1 cellular context compared by ENCODE assay signal in genomic region chr14:54488646-54489317, GRCh38.
TF ChIP-seq lines count a peak whose summit lies in the region.

Gene GMFB (minus strand): TSS chr14:54488980. CDS start chr14:54488927, 53 bp downstream.

TF ChIP-seq in HepG2, 621 proteins besides CTCF, POLR2A, EP300 and RAD21 (continued from another document and continues in another):
- TF ChIP-seq ZNF318 (CRISPR knock-in tag; IDR thresholded peaks at IDR 0.05) (no peak), KLF9 (CRISPR knock-in tag; IDR thresholded peaks at IDR 0.05; ENCODE audit: low read depth) (no peak), AKNA (CRISPR knock-in tag; IDR thresholded peaks at IDR 0.05; ENCODE audit: borderline replicate concordance) (no peak), MED13 (CRISPR knock-in tag; IDR thresholded peaks at IDR 0.05) (0 out of 2 replicates have a peak, but pooled peaks have one; percentile 48), SRSF4 (IDR thresholded peaks at IDR 0.05; ENCODE audit: low read depth, low read length, poor library complexity, severe bottlenecking) (peak; percentile 53), ZIK1 (CRISPR knock-in tag; IDR thresholded peaks at IDR 0.05; ENCODE audit: borderline replicate concordance, low read depth) (peak; percentile 52; the same call in 1 of the 2 replicates), KMT2B (CRISPR knock-in tag; IDR thresholded peaks at IDR 0.05) (peak; percentile 67; the same call in 1 of the 2 replicates), CBX1 (IDR thresholded peaks at IDR 0.05; ENCODE audit: low read depth) (peak; percentile 70), ZNF615 (CRISPR knock-in tag; IDR thresholded peaks at IDR 0.05; ENCODE audit: borderline replicate concordance) (no peak), ELF3 (CRISPR knock-in tag; IDR thresholded peaks at IDR 0.05) (peak; percentile 56), THAP11 (CRISPR knock-in tag; IDR thresholded peaks at IDR 0.05) (peak; percentile 85), NRL (CRISPR knock-in tag; IDR thresholded peaks at IDR 0.05; ENCODE audit: borderline replicate concordance) (no peak; the same call in 1 of the 2 replicates), ZNF7 (CRISPR knock-in tag; IDR thresholded peaks at IDR 0.05) (no peak), ZNF607 (CRISPR knock-in tag; IDR thresholded peaks at IDR 0.05; ENCODE audit: borderline replicate concordance) (peak; percentile 56), POLR2G (IDR thresholded peaks at IDR 0.05; ENCODE audit: low read depth, low read length) (peak; percentile 87), HHEX (CRISPR knock-in tag; IDR thresholded peaks at IDR 0.05) (no peak), TFDP1 (CRISPR knock-in tag; IDR thresholded peaks at IDR 0.05; ENCODE audit: borderline replicate concordance) (no peak; the same call in 1 of the 2 replicates), NKX3-1 (CRISPR knock-in tag; IDR thresholded peaks at IDR 0.05) (no peak), SP140L (CRISPR knock-in tag; IDR thresholded peaks at IDR 0.05; ENCODE audit: borderline replicate concordance) (no peak), HOMEZ (CRISPR knock-in tag; IDR thresholded peaks at IDR 0.05; ENCODE audit: low read depth) (0 out of 2 replicates have a peak, but pooled peaks have one; percentile 25), ZNF263 (CRISPR knock-in tag; IDR thresholded peaks at IDR 0.05) (no peak), CEBPZ (IDR thresholded peaks at IDR 0.05; ENCODE audit: low read length) (no peak), ZBTB7B (CRISPR knock-in tag; IDR thresholded peaks at IDR 0.05) (no peak; the same call in 1 of the 2 replicates)
- TF ChIP-seq, protein P1, sequence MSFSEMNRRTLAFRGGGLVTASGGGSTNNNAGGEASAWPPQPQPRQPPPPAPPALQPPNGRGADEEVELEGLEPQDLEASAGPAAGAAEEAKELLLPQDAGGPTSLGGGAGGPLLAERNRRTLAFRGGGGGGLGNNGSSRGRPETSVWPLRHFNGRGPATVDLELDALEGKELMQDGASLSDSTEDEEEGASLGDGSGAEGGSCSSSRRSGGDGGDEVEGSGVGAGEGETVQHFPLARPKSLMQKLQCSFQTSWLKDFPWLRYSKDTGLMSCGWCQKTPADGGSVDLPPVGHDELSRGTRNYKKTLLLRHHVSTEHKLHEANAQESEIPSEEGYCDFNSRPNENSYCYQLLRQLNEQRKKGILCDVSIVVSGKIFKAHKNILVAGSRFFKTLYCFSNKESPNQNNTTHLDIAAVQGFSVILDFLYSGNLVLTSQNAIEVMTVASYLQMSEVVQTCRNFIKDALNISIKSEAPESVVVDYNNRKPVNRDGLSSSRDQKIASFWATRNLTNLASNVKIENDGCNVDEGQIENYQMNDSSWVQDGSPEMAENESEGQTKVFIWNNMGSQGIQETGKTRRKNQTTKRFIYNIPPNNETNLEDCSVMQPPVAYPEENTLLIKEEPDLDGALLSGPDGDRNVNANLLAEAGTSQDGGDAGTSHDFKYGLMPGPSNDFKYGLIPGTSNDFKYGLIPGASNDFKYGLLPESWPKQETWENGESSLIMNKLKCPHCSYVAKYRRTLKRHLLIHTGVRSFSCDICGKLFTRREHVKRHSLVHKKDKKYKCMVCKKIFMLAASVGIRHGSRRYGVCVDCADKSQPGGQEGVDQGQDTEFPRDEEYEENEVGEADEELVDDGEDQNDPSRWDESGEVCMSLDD (CRISPR knock-in tag; IDR thresholded peaks at IDR 0.05; ENCODE audit: borderline replicate concordance): no peak
- TF ChIP-seq, protein P2, sequence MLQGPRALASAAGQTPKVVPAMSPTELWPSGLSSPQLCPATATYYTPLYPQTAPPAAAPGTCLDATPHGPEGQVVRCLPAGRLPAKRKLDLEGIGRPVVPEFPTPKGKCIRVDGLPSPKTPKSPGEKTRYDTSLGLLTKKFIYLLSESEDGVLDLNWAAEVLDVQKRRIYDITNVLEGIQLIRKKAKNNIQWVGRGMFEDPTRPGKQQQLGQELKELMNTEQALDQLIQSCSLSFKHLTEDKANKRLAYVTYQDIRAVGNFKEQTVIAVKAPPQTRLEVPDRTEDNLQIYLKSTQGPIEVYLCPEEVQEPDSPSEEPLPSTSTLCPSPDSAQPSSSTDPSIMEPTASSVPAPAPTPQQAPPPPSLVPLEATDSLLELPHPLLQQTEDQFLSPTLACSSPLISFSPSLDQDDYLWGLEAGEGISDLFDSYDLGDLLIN (CRISPR knock-in tag; IDR thresholded peaks at IDR 0.05; ENCODE audit: borderline replicate concordance): no peak
- TF ChIP-seq, protein P3, sequence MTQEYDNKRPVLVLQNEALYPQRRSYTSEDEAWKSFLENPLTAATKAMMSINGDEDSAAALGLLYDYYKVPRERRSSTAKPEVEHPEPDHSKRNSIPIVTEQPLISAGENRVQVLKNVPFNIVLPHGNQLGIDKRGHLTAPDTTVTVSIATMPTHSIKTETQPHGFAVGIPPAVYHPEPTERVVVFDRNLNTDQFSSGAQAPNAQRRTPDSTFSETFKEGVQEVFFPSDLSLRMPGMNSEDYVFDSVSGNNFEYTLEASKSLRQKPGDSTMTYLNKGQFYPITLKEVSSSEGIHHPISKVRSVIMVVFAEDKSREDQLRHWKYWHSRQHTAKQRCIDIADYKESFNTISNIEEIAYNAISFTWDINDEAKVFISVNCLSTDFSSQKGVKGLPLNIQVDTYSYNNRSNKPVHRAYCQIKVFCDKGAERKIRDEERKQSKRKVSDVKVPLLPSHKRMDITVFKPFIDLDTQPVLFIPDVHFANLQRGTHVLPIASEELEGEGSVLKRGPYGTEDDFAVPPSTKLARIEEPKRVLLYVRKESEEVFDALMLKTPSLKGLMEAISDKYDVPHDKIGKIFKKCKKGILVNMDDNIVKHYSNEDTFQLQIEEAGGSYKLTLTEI (CRISPR knock-in tag; conservative IDR thresholded peaks at IDR 0.05): no peak
